ENCODE assay signal across 15 cellular contexts in genomic region chr18:76468345-76469275, GRCh38. TPM values are rescaled to one million over a fixed set of nuclear protein-coding genes. Genes with fewer than 3 reads are reported as not detected.
DNase-seq lines count a peak whose midpoint lies in the region; ATAC-seq and TF ChIP-seq lines count a peak whose summit lies in the region.
"Had no signal": no experiment of that assay in that cellular context is flagged by ENCODE, and none has a peak within 500 bp of the region (broad histone marks: within the 10 kb centered on the region; RNA-seq: fewer than 3 reads in every experiment).

No MANE protein-coding gene starts in this region.

- peaks cover 0 to 6% (median 0%) of the 10 kb centered on the region in 6 donors for H3K36me3 ChIP-seq in spleen
- H3K36me3 ChIP-seq: ascending aorta, esophagus muscularis mucosa had no signal

- H3K9me3 Mint-ChIP-seq in activated naive CD4-positive, alpha-beta T cell treated with anti-CD3 and anti-CD28 coated beads, Interleukin-2, amount 50 U/mL, for 24 hours = no peaks in the 10 kb centered on the region
- H3K9me3 Mint-ChIP-seq in activated naive CD4-positive, alpha-beta T cell treated with anti-CD3 and anti-CD28 coated beads, Interleukin-2, amount 10 ng/mL, durations not matched to agents 7 days and 5 days = no peaks in the 10 kb centered on the region
- no peaks in the 10 kb centered on the region for H3K9me3 Mint-ChIP-seq in dendritic cell treated with granulocyte-macrophage colony-stimulating factor and Interleukin-4, amounts not matched to agents 40 ng/mL and 50 ng/mL, for 4 days

- 61 to 89% (median 69%) methylated on average over 15 to 16 of the region's 16 CpGs for WGBS in spleen, 5 donors

- no peaks in the 10 kb centered on the region for H3K27me3 Mint-ChIP-seq in activated naive CD4-positive, alpha-beta T cell treated with anti-CD3 and anti-CD28 coated beads, Interleukin-2, amount 50 U/mL, for 24 hours
- peaks cover 22% of the 10 kb centered on the region for H3K27me3 Mint-ChIP-seq in activated naive CD4-positive, alpha-beta T cell treated with anti-CD3 and anti-CD28 coated beads, Interleukin-2, amount 10 ng/mL, durations not matched to agents 7 days and 5 days
- H3K27me3 Mint-ChIP-seq in dendritic cell treated with granulocyte-macrophage colony-stimulating factor and Interleukin-4, amounts not matched to agents 40 ng/mL and 50 ng/mL, for 4 days = no peaks in the 10 kb centered on the region

- ATAC-seq in HG03135 (IDR thresholded peaks at IDR 0.05; ENCODE audit: unreplicated experiment) = no peak
- ATAC-seq: HCT116 had no signal

- CTCF ChIA-PET in activated naive CD4-positive, alpha-beta T cell treated with anti-CD3 and anti-CD28 coated beads, Interleukin-2, amount 10 ng/mL, durations not matched to agents 7 days and 5 days (lab: Charles Lee) = no interaction called here

- peak overlapping the region; percentile 70 for H3K27ac Mint-ChIP-seq in activated naive CD4-positive, alpha-beta T cell treated with anti-CD3 and anti-CD28 coated beads, Interleukin-2, amount 50 U/mL, for 24 hours
- H3K27ac Mint-ChIP-seq in activated naive CD4-positive, alpha-beta T cell treated with anti-CD3 and anti-CD28 coated beads, Interleukin-2, amount 10 ng/mL, durations not matched to agents 7 days and 5 days = no peak overlapping the region
- H3K27ac Mint-ChIP-seq in dendritic cell treated with granulocyte-macrophage colony-stimulating factor and Interleukin-4, amounts not matched to agents 40 ng/mL and 50 ng/mL, for 4 days = peak overlapping the region; percentile 22

- no peak for DNase-seq in activated naive CD4-positive, alpha-beta T cell treated with anti-CD3 and anti-CD28 coated beads, Interleukin-2, amount 10 ng/mL, durations not matched to agents 7 days and 5 days
- peak; percentile 43 for DNase-seq in KBM-7
- no peak for DNase-seq in spleen
- no peak for DNase-seq in NCI-H187 (lab: John Stamatoyannopoulos, UW)
- no peak for DNase-seq in A172 (ENCODE audit: low spot score)
- DNase-seq: cortex of kidney, NCI-H2081, NCI-H69, SHP77 had no signal

- no peaks in the 10 kb centered on the region for H3K9me3 ChIP-seq in spleen
- H3K9me3 ChIP-seq: ascending aorta, esophagus muscularis mucosa had no signal

- peaks cover 67% of the 10 kb centered on the region for H3K4me1 Mint-ChIP-seq in activated naive CD4-positive, alpha-beta T cell treated with anti-CD3 and anti-CD28 coated beads, Interleukin-2, amount 50 U/mL, for 24 hours
- peaks cover 22% of the 10 kb centered on the region for H3K4me1 Mint-ChIP-seq in activated naive CD4-positive, alpha-beta T cell treated with anti-CD3 and anti-CD28 coated beads, Interleukin-2, amount 10 ng/mL, durations not matched to agents 7 days and 5 days
- H3K4me1 Mint-ChIP-seq in dendritic cell treated with granulocyte-macrophage colony-stimulating factor and Interleukin-4, amounts not matched to agents 40 ng/mL and 50 ng/mL, for 4 days (ENCODE audit: low read depth) = peaks cover 89% of the 10 kb centered on the region

- in situ Hi-C loops in KBM-7 (cut with MboI; ENCODE audit: low pct_unique_long_range_greater_than_20kb, low sequenced_read_pairs) = no loop called here

- peaks cover 2% of the 10 kb centered on the region for H3K36me3 Mint-ChIP-seq in activated naive CD4-positive, alpha-beta T cell treated with anti-CD3 and anti-CD28 coated beads, Interleukin-2, amount 50 U/mL, for 24 hours
- H3K36me3 Mint-ChIP-seq in activated naive CD4-positive, alpha-beta T cell treated with anti-CD3 and anti-CD28 coated beads, Interleukin-2, amount 10 ng/mL, durations not matched to agents 7 days and 5 days = no peaks in the 10 kb centered on the region
- peaks cover 57% of the 10 kb centered on the region for H3K36me3 Mint-ChIP-seq in dendritic cell treated with granulocyte-macrophage colony-stimulating factor and Interleukin-4, amounts not matched to agents 40 ng/mL and 50 ng/mL, for 4 days (ENCODE audit: low read depth)

- peak overlapping the region in 7 of 8 donors; percentile 71 to 93 (median 80) for H3K27ac ChIP-seq in spleen
- H3K27ac ChIP-seq: ascending aorta, esophagus muscularis mucosa had no signal

- intact Hi-C loops in dendritic cell treated with granulocyte-macrophage colony-stimulating factor and Interleukin-4, amounts not matched to agents 40 ng/mL and 50 ng/mL, for 4 days (cut with micrococcal nuclease) = no loop called here
- intact Hi-C loops in spleen (cut with DNase I; ENCODE audit: low total_unique reads) = no loop called here

- H3K4me3 Mint-ChIP-seq in activated naive CD4-positive, alpha-beta T cell treated with anti-CD3 and anti-CD28 coated beads, Interleukin-2, amount 50 U/mL, for 24 hours = peak overlapping the region; percentile 76
- no peak overlapping the region for H3K4me3 Mint-ChIP-seq in activated naive CD4-positive, alpha-beta T cell treated with anti-CD3 and anti-CD28 coated beads, Interleukin-2, amount 10 ng/mL, durations not matched to agents 7 days and 5 days
- H3K4me3 Mint-ChIP-seq in dendritic cell treated with granulocyte-macrophage colony-stimulating factor and Interleukin-4, amounts not matched to agents 40 ng/mL and 50 ng/mL, for 4 days = peak overlapping the region; percentile 26

- H3K4me1 ChIP-seq in spleen = peaks cover 14 to 86% (median 43%) of the 10 kb centered on the region in 6 donors
- H3K4me1 ChIP-seq: ascending aorta had no signal

- H3K4me3 ChIP-seq in spleen = peak overlapping the region in 2 of 8 donors; percentile 14 to 61
- H3K4me3 ChIP-seq: ascending aorta had no signal

- TF ChIP-seq CTCF in spleen (IDR thresholded peaks at IDR 0.05 in 8 of 11, conservative IDR thresholded peaks at IDR 0.05 in 3 of 11) = no peak

- H3K27me3 ChIP-seq in spleen (replicated peaks in 1 of 7) = no peaks in the 10 kb centered on the region
- H3K27me3 ChIP-seq: ascending aorta, esophagus muscularis mucosa had no signal

- no peak for TF ChIP-seq POLR2A in spleen (IDR thresholded peaks at IDR 0.05)

RNA-seq across cellular contexts. Expression of gene ZNF516, which starts 26.4 kb away (rescaled TPM):
- 10 to 100 TPM; 20.8 to 58.4 (median 41.1) TPM for total RNA-seq in spleen
- polyA plus RNA-seq in spleen = 1 to 10 TPM; 4.5 to 8.7 (median 4.9) TPM
- 2.1 and 4.8 TPM in 2 replicates for total RNA-seq in A172 (2014; rRNA removed; shearing (Covaris generic))
